ENCODE assay signal across 1 cellular context in the genomic region with DNA sequence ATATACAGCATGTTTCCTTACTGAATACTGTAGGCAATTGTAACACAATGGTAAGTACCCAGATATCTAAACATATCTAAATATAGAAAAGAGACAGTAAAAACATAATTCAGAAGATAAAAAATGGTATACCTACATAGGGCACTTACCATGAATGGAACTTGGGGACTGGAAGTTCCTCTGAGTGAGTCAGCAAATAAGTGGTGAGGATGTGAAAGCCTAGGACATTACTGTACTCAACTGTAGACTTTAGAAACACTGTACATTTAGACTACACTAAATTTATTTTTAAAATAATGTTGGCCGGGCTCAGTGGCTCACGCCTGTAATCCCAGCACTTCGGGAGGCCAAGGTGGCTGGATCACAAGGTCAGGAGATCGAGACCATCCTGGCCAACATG.
TF ChIP-seq lines count a peak whose summit lies in the region.

No MANE protein-coding gene starts in this region.

TF ChIP-seq in IMR-90, 13 proteins besides CTCF, POLR2A, EP300 and RAD21 (continued from another document):
- TF ChIP-seq, protein P1, sequence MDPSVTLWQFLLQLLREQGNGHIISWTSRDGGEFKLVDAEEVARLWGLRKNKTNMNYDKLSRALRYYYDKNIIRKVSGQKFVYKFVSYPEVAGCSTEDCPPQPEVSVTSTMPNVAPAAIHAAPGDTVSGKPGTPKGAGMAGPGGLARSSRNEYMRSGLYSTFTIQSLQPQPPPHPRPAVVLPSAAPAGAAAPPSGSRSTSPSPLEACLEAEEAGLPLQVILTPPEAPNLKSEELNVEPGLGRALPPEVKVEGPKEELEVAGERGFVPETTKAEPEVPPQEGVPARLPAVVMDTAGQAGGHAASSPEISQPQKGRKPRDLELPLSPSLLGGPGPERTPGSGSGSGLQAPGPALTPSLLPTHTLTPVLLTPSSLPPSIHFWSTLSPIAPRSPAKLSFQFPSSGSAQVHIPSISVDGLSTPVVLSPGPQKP (IDR thresholded peaks at IDR 0.05; ENCODE audit: borderline replicate concordance, low read depth, low read length) = no peak
- TF ChIP-seq NFE2L2 (IDR thresholded peaks at IDR 0.05; ENCODE audit: low read depth, low read length) (peak; percentile 85), CHD1 (IDR thresholded peaks at IDR 0.05; ENCODE audit: low read depth, low read length) (no peak), BHLHE40 (IDR thresholded peaks at IDR 0.05; ENCODE audit: low read depth, low read length) (no peak), CEBPB (IDR thresholded peaks at IDR 0.05; ENCODE audit: low read depth, low read length) (no peak)
